Comparison of ENCODE assay signal across 10 cellular contexts in the genomic region with DNA sequence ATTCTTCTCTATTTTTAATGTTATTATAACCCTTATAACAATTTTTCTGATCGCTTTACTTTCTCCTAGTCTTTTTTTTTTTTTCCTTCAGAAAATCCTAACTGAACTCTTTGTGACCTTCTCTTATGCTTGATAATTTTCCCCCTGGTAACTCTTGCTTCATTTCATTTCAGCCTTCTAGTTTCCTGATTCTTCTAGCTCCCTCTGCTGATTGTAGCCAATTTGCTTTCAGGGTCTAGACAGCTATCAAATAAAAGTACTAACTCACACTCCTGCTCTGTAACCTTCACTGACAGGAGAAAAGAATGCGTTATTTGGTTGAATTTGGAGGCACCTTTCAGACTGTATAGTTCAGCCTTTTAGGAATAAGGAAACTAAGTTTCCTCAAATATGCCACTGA.
A peak's percentile ranks its signal among the peaks of the same experiment; 100 is the strongest.
DNase-seq lines count a peak whose midpoint lies in the region; ATAC-seq and TF ChIP-seq lines count a peak whose summit lies in the region.
"Had no signal": no experiment of that assay in that cellular context is flagged by ENCODE, and none has a peak within 500 bp of the region (broad histone marks: within the 10 kb centered on the region; RNA-seq: fewer than 3 reads in every experiment).

No MANE protein-coding gene starts in this region.

- H3K4me2 ChIP-seq in mesenchymal stem cell (ENCODE audit: low read length, poor library complexity, severe bottlenecking), result no peak overlapping the region

- H3K4me3 ChIP-seq in mesenchymal stem cell (ENCODE audit: insufficient read depth in 1 of 2, low read depth in 1 of 2, low read length in 2 of 2) (no peak overlapping the region), colonic mucosa (no peak overlapping the region)
- H3K4me3 ChIP-seq: mucosa of descending colon had no signal

- no peaks in the 10 kb centered on the region for H3K9me3 ChIP-seq in mesenchymal stem cell (ENCODE audit: control insufficient read depth, low read length)
- H3K9me3 ChIP-seq in colonic mucosa, result no peaks in the 10 kb centered on the region
- H3K9me3 ChIP-seq: mucosa of descending colon had no signal

- H2AK5ac ChIP-seq in mesenchymal stem cell (ENCODE audit: low read length, severe bottlenecking), result no peak overlapping the region

- H3K27ac ChIP-seq in mesenchymal stem cell (ENCODE audit: low read length, poor library complexity, severe bottlenecking) (no peak overlapping the region), colonic mucosa (no peak overlapping the region)

- no peaks in the 10 kb centered on the region for H3K79me1 ChIP-seq in mesenchymal stem cell (replicated peaks; ENCODE audit: low read length, poor library complexity, severe bottlenecking)

- H3K27ac Mint-ChIP-seq in natural killer cell treated with Interleukin-12 subunit alpha and Interleukin-12 subunit beta and Interleukin-15 and Interleukin-18, amount 100 ng/mL, for 72 hours, result no peak overlapping the region

- H3K27me3 ChIP-seq in mesenchymal stem cell (ENCODE audit: control insufficient read depth in 1 of 2, insufficient read depth in 1 of 2, low read length in 2 of 2), result peaks cover 0 to 4% of the 10 kb centered on the region in 2 experiments
- H3K27me3 ChIP-seq in colonic mucosa, result no peaks in the 10 kb centered on the region

- no peak overlapping the region for H3K23ac ChIP-seq in mesenchymal stem cell (ENCODE audit: low read length in 2 of 2)

- no peak overlapping the region for H4K8ac ChIP-seq in mesenchymal stem cell (ENCODE audit: low read length)

- TF ChIP-seq CTCF in colonic mucosa (IDR thresholded peaks at IDR 0.05), result no peak

- peak overlapping the region; percentile 59 for H3K9ac ChIP-seq in mesenchymal stem cell (ENCODE audit: low read length)
- H3K9ac ChIP-seq in colonic mucosa (ENCODE audit: low read depth in 2 of 2, low read length in 2 of 2), result no peak overlapping the region

- ATAC-seq in natural killer cell treated with Interleukin-12 subunit alpha and Interleukin-12 subunit beta and Interleukin-15 and Interleukin-18, amount 100 ng/mL, for 72 hours, result no peak
- ATAC-seq in HG03095 (IDR thresholded peaks at IDR 0.05; ENCODE audit: unreplicated experiment) (no peak), GM18873 (IDR thresholded peaks at IDR 0.05; ENCODE audit: low FRiP score, unreplicated experiment) (no peak)
- ATAC-seq: mucosa of descending colon had no signal

- no peaks in the 10 kb centered on the region for H3K36me3 Mint-ChIP-seq in natural killer cell treated with Interleukin-12 subunit alpha and Interleukin-12 subunit beta and Interleukin-15 and Interleukin-18, amount 100 ng/mL, for 72 hours

- H2BK120ac ChIP-seq in mesenchymal stem cell (ENCODE audit: low read depth, low read length), result no peak overlapping the region

- H3K18ac ChIP-seq in mesenchymal stem cell (ENCODE audit: low read depth in 1 of 2, low read length in 2 of 2), result no peak overlapping the region

- H3K4me3 Mint-ChIP-seq in natural killer cell treated with Interleukin-12 subunit alpha and Interleukin-12 subunit beta and Interleukin-15 and Interleukin-18, amount 100 ng/mL, for 72 hours, result no peak overlapping the region

- H3K4ac ChIP-seq in mesenchymal stem cell (ENCODE audit: low read depth in 1 of 2, low read length in 2 of 2), result no peak overlapping the region

- H2BK12ac ChIP-seq in mesenchymal stem cell (ENCODE audit: low read length in 2 of 2), result no peak overlapping the region

- H4K91ac ChIP-seq in mesenchymal stem cell (ENCODE audit: low read length), result no peak overlapping the region

- H3K4me1 ChIP-seq in mesenchymal stem cell (ENCODE audit: control insufficient read depth, insufficient read depth, low read depth, low read length) (no peaks in the 10 kb centered on the region), colonic mucosa (no peaks in the 10 kb centered on the region)

- H3K36me3 ChIP-seq in mesenchymal stem cell (ENCODE audit: control insufficient read depth in 1 of 2, insufficient read depth in 2 of 2, low read depth in 1 of 2, low read length in 2 of 2) (no peaks in the 10 kb centered on the region), colonic mucosa (no peaks in the 10 kb centered on the region)

- H2AFZ ChIP-seq in mesenchymal stem cell (ENCODE audit: low read depth, low read length), result no peak overlapping the region

- no peaks in the 10 kb centered on the region for H3K9me3 Mint-ChIP-seq in natural killer cell treated with Interleukin-12 subunit alpha and Interleukin-12 subunit beta and Interleukin-15 and Interleukin-18, amount 100 ng/mL, for 72 hours

- H2BK5ac ChIP-seq in mesenchymal stem cell (ENCODE audit: low read depth, low read length, poor library complexity, severe bottlenecking), result no peak overlapping the region

- no peaks in the 10 kb centered on the region for H3K4me1 Mint-ChIP-seq in natural killer cell treated with Interleukin-12 subunit alpha and Interleukin-12 subunit beta and Interleukin-15 and Interleukin-18, amount 100 ng/mL, for 72 hours (ENCODE audit: low read depth in 2 of 2)

- DNase-seq in EL, result peak; percentile 18
- DNase-seq in NCI-H1105 treated with DMSO at 0.1 percent for 48 hours (lab: John Stamatoyannopoulos, UW), result peak; percentile 30
- DNase-seq in astrocyte of the hippocampus (ENCODE audit: low read depth, low spot score), result peak; percentile 65
- DNase-seq in mesenchymal stem cell, result peak; percentile 44
- DNase-seq in colonic mucosa, result no peak
- no peak for DNase-seq in natural killer cell treated with Interleukin-12 subunit alpha and Interleukin-12 subunit beta and Interleukin-15 and Interleukin-18, amount 100 ng/mL, for 72 hours (ENCODE audit: low spot score)
- DNase-seq: effector memory CD4-positive, alpha-beta T cell; mucosa of descending colon had no signal

- 76% methylated on average over 1 of the region's 2 CpGs for WGBS in mesenchymal stem cell

- H3K14ac ChIP-seq in mesenchymal stem cell (ENCODE audit: low read length in 2 of 2), result no peak overlapping the region

- intact Hi-C loops in colonic mucosa (cut with DNase I), result no loop called here

- peaks cover 14 to 31% of the 10 kb centered on the region in 2 donors for H3K27me3 Mint-ChIP-seq in natural killer cell treated with Interleukin-12 subunit alpha and Interleukin-12 subunit beta and Interleukin-15 and Interleukin-18, amount 100 ng/mL, for 72 hours

- H2BK15ac ChIP-seq in mesenchymal stem cell (ENCODE audit: low read depth, poor library complexity, severe bottlenecking), result no peak overlapping the region

Comparison
In these comparisons a context has a peak if more than half of its experiments do, and no peak if none do; other contexts are left out.
1. DNase-seq: peak in EL (single experiment), NCI-H1105 treated with DMSO at 0.1 percent for 48 hours (single experiment), astrocyte of the hippocampus (single experiment) and mesenchymal stem cell (single experiment); none in colonic mucosa (single experiment) and natural killer cell treated with Interleukin-12 subunit alpha and Interleukin-12 subunit beta and Interleukin-15 and Interleukin-18, amount 100 ng/mL, for 72 hours (single experiment).